8 cellular contexts compared by ENCODE assay signal in genomic region chr19:49579193-49579592, GRCh38. TPM values are rescaled to one million over a fixed set of nuclear protein-coding genes. Genes with fewer than 3 reads are reported as not detected.
DNase-seq lines count a peak whose midpoint lies in the region; ATAC-seq and TF ChIP-seq lines count a peak whose summit lies in the region.

No MANE protein-coding gene starts in this region.

- peaks cover 3% of the 10 kb centered on the region for H3K27me3 Mint-ChIP-seq in activated CD4-positive, alpha-beta T cell treated with anti-CD3 and anti-CD28 coated beads, Interleukin-2, amount 10 ng/mL, durations not matched to agents 24 days and 14 days
- no peaks in the 10 kb centered on the region for H3K27me3 Mint-ChIP-seq in T-helper 17 cell

- H3K27me3 ChIP-seq in skeletal muscle tissue (ENCODE audit: control insufficient read depth in 3 of 3, insufficient read depth in 3 of 3, low read length in 3 of 3) (no peaks in the 10 kb centered on the region), body of pancreas (no peaks in the 10 kb centered on the region)

- peaks cover 24% of the 10 kb centered on the region for H3K36me3 Mint-ChIP-seq in activated CD4-positive, alpha-beta T cell treated with anti-CD3 and anti-CD28 coated beads, Interleukin-2, amount 10 ng/mL, durations not matched to agents 24 days and 14 days (ENCODE audit: low read depth)
- peaks cover 2% of the 10 kb centered on the region for H3K36me3 Mint-ChIP-seq in T-helper 17 cell (ENCODE audit: low read depth)

- intact Hi-C loops in activated CD4-positive, alpha-beta T cell treated with anti-CD3 and anti-CD28 coated beads, Interleukin-2, amount 10 ng/mL, durations not matched to agents 24 days and 14 days (cut with micrococcal nuclease), result no loop called here
- intact Hi-C loops in body of pancreas (cut with DNase I), result no loop called here

- ATAC-seq in T-helper 17 cell (no peak), body of pancreas (no peak)

- peak overlapping the region; percentile 88 to 99 (median 99) for H3K9ac ChIP-seq in skeletal muscle tissue (ENCODE audit: low read depth in 1 of 3, low read length in 3 of 3)

- H3K27ac Mint-ChIP-seq in activated CD4-positive, alpha-beta T cell treated with anti-CD3 and anti-CD28 coated beads, Interleukin-2, amount 10 ng/mL, durations not matched to agents 24 days and 14 days, result peak overlapping the region; percentile 60
- H3K27ac Mint-ChIP-seq in T-helper 17 cell, result no peak overlapping the region

- peak overlapping the region; percentile 99 for H3K4me3 ChIP-seq in fibroblast of mammary gland (ENCODE audit: control insufficient read depth, low read depth, low read length)
- H3K4me3 ChIP-seq in skeletal muscle tissue (ENCODE audit: low read length in 3 of 3), result peak overlapping the region; percentile 88 to 100 (median 98)
- no peak overlapping the region for H3K4me3 ChIP-seq in body of pancreas

- 49 to 51% methylated on average over 4 of the region's 4 CpGs for WGBS in body of pancreas, 2 donors

- peak overlapping the region; percentile 97 for H3K4me3 Mint-ChIP-seq in activated CD4-positive, alpha-beta T cell treated with anti-CD3 and anti-CD28 coated beads, Interleukin-2, amount 10 ng/mL, durations not matched to agents 24 days and 14 days
- peak overlapping the region; percentile 99 for H3K4me3 Mint-ChIP-seq in T-helper 17 cell

- TF ChIP-seq CTCF in fibroblast of mammary gland (conservative IDR thresholded peaks at IDR 0.05; ENCODE audit: control insufficient read depth, insufficient read depth, low read depth, low read length) (no peak), body of pancreas (IDR thresholded peaks at IDR 0.05) (no peak)

- TF ChIP-seq POLR2A in body of pancreas (IDR thresholded peaks at IDR 0.05), result no peak

- no peaks in the 10 kb centered on the region for H3K9me3 ChIP-seq in T-helper 17 cell (ENCODE audit: control insufficient read depth, low read length, poor library complexity, severe bottlenecking)
- H3K9me3 ChIP-seq in skeletal muscle tissue (ENCODE audit: control insufficient read depth in 3 of 3, low read length in 3 of 3), result no peaks in the 10 kb centered on the region
- no peaks in the 10 kb centered on the region for H3K9me3 ChIP-seq in body of pancreas

- H3K27ac ChIP-seq in skeletal muscle tissue (ENCODE audit: low read depth, low read length) (peak overlapping the region; percentile 80), body of pancreas (no peak overlapping the region)

- DNase-seq in activated CD4-positive, alpha-beta T cell treated with anti-CD3 and anti-CD28 coated beads, Interleukin-2, amount 10 ng/mL, durations not matched to agents 24 days and 14 days, result no peak
- DNase-seq in activated CD4-positive, alpha-beta T cell treated with anti-CD3 and anti-CD28 coated beads, Interleukin-2, amount 50 U/mL, for 48 hours, result no peak
- DNase-seq in T-helper 17 cell (no peak), fibroblast of mammary gland (ENCODE audit: low read depth) (no peak), NCI-H774 (lab: John Stamatoyannopoulos, UW) (no peak), body of pancreas (no peak), NCI-H2227 (lab: John Stamatoyannopoulos, UW; ENCODE audit: unreplicated experiment) (no peak)

- H3K4me1 ChIP-seq in skeletal muscle tissue (ENCODE audit: control insufficient read depth in 3 of 3, insufficient read depth in 3 of 3, low read length in 3 of 3) (peaks cover 27 to 45% (median 35%) of the 10 kb centered on the region in 3 donors), body of pancreas (peaks cover 18% of the 10 kb centered on the region)

- H3K36me3 ChIP-seq in skeletal muscle tissue (ENCODE audit: control insufficient read depth in 3 of 3, insufficient read depth in 3 of 3, low read length in 3 of 3), result peaks cover 7 to 13% (median 8%) of the 10 kb centered on the region in 3 donors
- H3K36me3 ChIP-seq in body of pancreas (replicated peaks in 1 of 2; ENCODE audit: insufficient read depth in 1 of 2, low read depth in 2 of 2), result no peaks in the 10 kb centered on the region

- peaks cover 31% of the 10 kb centered on the region for H3K4me1 Mint-ChIP-seq in activated CD4-positive, alpha-beta T cell treated with anti-CD3 and anti-CD28 coated beads, Interleukin-2, amount 10 ng/mL, durations not matched to agents 24 days and 14 days
- H3K4me1 Mint-ChIP-seq in T-helper 17 cell, result peaks cover 22% of the 10 kb centered on the region

- H3K9me3 Mint-ChIP-seq in activated CD4-positive, alpha-beta T cell treated with anti-CD3 and anti-CD28 coated beads, Interleukin-2, amount 10 ng/mL, durations not matched to agents 24 days and 14 days, result no peaks in the 10 kb centered on the region

RNA-seq across cellular contexts. Expression of gene NOSIP, which starts 1.2 kb away (rescaled TPM):
- total RNA-seq in activated CD4-positive, alpha-beta T cell treated with anti-CD3 and anti-CD28 coated beads, Interleukin-2, amount 10 ng/mL, durations not matched to agents 24 days and 14 days, result 66.1 and 68.5 TPM in 2 replicates
- 100 to 1,000 TPM; 161 to 195 TPM for total RNA-seq in T-helper 17 cell
- 73.1 TPM for total RNA-seq in skeletal muscle tissue
- 10 to 100 TPM; 50.6 to 73.2 TPM for total RNA-seq in body of pancreas

RNA-seq across cellular contexts. Expression of gene PRRG2, which starts 1.9 kb away (rescaled TPM):
- 0.56 and 1.0 TPM in 2 replicates for total RNA-seq in activated CD4-positive, alpha-beta T cell treated with anti-CD3 and anti-CD28 coated beads, Interleukin-2, amount 10 ng/mL, durations not matched to agents 24 days and 14 days
- total RNA-seq in T-helper 17 cell (1 to 10 TPM; 1.1 to 1.3 TPM), skeletal muscle tissue (not detected), body of pancreas (1 to 10 TPM; 2.6 to 4.9 TPM)

RNA-seq across cellular contexts. Expression of gene PRR12, which starts 11.8 kb away (rescaled TPM):
- total RNA-seq in activated CD4-positive, alpha-beta T cell treated with anti-CD3 and anti-CD28 coated beads, Interleukin-2, amount 10 ng/mL, durations not matched to agents 24 days and 14 days, result 31.1 and 32.7 TPM in 2 replicates
- 10 to 100 TPM; 44.6 to 50.7 TPM for total RNA-seq in T-helper 17 cell
- total RNA-seq in skeletal muscle tissue, result 3.1 TPM
- total RNA-seq in body of pancreas, result 10 to 100 TPM in 1 of 2 donors, 1 to 10 TPM in 1; 8.0 to 23.4 TPM

RNA-seq across cellular contexts. Expression of gene RCN3, which starts 51.4 kb away (rescaled TPM):
- 2.0 and 4.3 TPM in 2 replicates for total RNA-seq in activated CD4-positive, alpha-beta T cell treated with anti-CD3 and anti-CD28 coated beads, Interleukin-2, amount 10 ng/mL, durations not matched to agents 24 days and 14 days
- total RNA-seq in T-helper 17 cell, result 1 to 10 TPM in 1 of 2 donors, under 1 TPM in 1; 0.97 to 1.3 TPM
- 48.5 TPM for total RNA-seq in skeletal muscle tissue
- total RNA-seq in body of pancreas, result 10 to 100 TPM; 11.9 to 39.9 TPM

Comparison
In these comparisons a context has a peak if more than half of its experiments do, and no peak if none do; other contexts are left out.
1. H3K4me3 ChIP-seq: peak in fibroblast of mammary gland (single experiment) and skeletal muscle tissue (3 of 3); none in body of pancreas (0 of 2).